In genomic region chr12:55670213-55670730, GRCh38 we compare ENCODE assay signal across 29 cellular contexts. TPM values are rescaled to one million over a fixed set of nuclear protein-coding genes. Genes with fewer than 3 reads are reported as not detected.
"Had no signal": no experiment of that assay in that cellular context is flagged by ENCODE, and none has a peak within 500 bp of the region (broad histone marks: within the 10 kb centered on the region; RNA-seq: fewer than 3 reads in every experiment).

No MANE protein-coding gene starts in this region.

- H3K9me3 ChIP-seq: ascending aorta, esophagus squamous epithelium, left lung, psoas muscle, SK-N-SH, tibial artery, vagina had no signal

- H3K4me1 ChIP-seq: ascending aorta, esophagus squamous epithelium, psoas muscle, tibial artery, vagina had no signal

- H3K4me3 ChIP-seq: ascending aorta, esophagus squamous epithelium, hepatocyte, left lung, psoas muscle, tibial artery, vagina had no signal

- H3K4me2 ChIP-seq: hepatocyte, SK-N-SH had no signal

- DNase-seq: activated CD4-positive, alpha-beta memory T cell treated with anti-CD3 and anti-CD28 coated beads for 36 hours; activated CD4-positive, alpha-beta T cell treated with anti-CD3 and anti-CD28 coated beads for 4 hours; activated naive CD4-positive, alpha-beta T cell treated with Interleukin-2 at 50 U/mL for 16 hours; activated naive CD8-positive, alpha-beta T cell treated with anti-CD3 and anti-CD28 coated beads, Interleukin-2, amount 50 U/mL, for 24 hours; activated T-cell treated with anti-CD3 and anti-CD28 coated beads, Interleukin-2, amount 50 U/mL, for 1 hour; cerebellar nuclear complex; effector CD8-positive, alpha-beta T cell; esophagus squamous epithelium; left lung; mammary epithelial cell; midbrain; nephron progenitor cell; right cardiac atrium; SK-N-SH; stimulated activated CD4-positive, alpha-beta T cell treated with anti-CD3 and anti-CD28 coated beads, Interleukin-4, amount 100 ng/mL, for 24 hours; stimulated activated naive CD4-positive, alpha-beta T cell treated with Interleukin-2 at 50 U/mL for 16 hours had no signal

- ATAC-seq: activated naive CD8-positive, alpha-beta T cell treated with anti-CD3 and anti-CD28 coated beads, Interleukin-2, amount 50 U/mL, for 24 hours; left lung; psoas muscle; WTC11 had no signal

- H3K36me3 ChIP-seq: ascending aorta, esophagus squamous epithelium, left lung, tibial artery, vagina had no signal

- H3K27me3 ChIP-seq: ascending aorta, esophagus squamous epithelium, hepatocyte, left lung, tibial artery, vagina had no signal

- H2AFZ ChIP-seq: hepatocyte had no signal

- H3K9ac ChIP-seq: SK-N-SH had no signal

- H3K27ac ChIP-seq: ascending aorta, esophagus squamous epithelium, hepatocyte, left lung, psoas muscle, tibial artery, vagina had no signal

- H3K79me2 ChIP-seq: hepatocyte had no signal

- FAIRE-seq: endothelial cell of umbilical vein, keratinocyte had no signal

RNA-seq across cellular contexts. Expression of gene OR10P1, which starts 33.6 kb away (rescaled TPM):
- total RNA-seq: activated CD4-positive, alpha-beta memory T cell treated with anti-CD3 and anti-CD28 coated beads for 36 hours; activated T-helper 2 cell treated with anti-CD3 and anti-CD28 coated beads, Interferon-gamma antibody, Interleukin-2, Interleukin-4, amounts not matched to agents 10 μg/mL and 5 μg/mL and 100 μg/mL, durations not matched to agents 14 hours and 24 hours and 36 hours; ascending aorta; endothelial cell of umbilical vein; esophagus squamous epithelium; glomerular endothelial cell; hepatocyte; left lung; mammary epithelial cell; myocyte; osteoblast; psoas muscle; subcutaneous adipose tissue; vagina; WTC11 had no signal
- polyA plus RNA-seq: endothelial cell of umbilical vein, hepatocyte, keratinocyte, mammary epithelial cell, psoas muscle, SK-N-SH had no signal
